ENCODE assay signal across 10 cellular contexts in the genomic region with DNA sequence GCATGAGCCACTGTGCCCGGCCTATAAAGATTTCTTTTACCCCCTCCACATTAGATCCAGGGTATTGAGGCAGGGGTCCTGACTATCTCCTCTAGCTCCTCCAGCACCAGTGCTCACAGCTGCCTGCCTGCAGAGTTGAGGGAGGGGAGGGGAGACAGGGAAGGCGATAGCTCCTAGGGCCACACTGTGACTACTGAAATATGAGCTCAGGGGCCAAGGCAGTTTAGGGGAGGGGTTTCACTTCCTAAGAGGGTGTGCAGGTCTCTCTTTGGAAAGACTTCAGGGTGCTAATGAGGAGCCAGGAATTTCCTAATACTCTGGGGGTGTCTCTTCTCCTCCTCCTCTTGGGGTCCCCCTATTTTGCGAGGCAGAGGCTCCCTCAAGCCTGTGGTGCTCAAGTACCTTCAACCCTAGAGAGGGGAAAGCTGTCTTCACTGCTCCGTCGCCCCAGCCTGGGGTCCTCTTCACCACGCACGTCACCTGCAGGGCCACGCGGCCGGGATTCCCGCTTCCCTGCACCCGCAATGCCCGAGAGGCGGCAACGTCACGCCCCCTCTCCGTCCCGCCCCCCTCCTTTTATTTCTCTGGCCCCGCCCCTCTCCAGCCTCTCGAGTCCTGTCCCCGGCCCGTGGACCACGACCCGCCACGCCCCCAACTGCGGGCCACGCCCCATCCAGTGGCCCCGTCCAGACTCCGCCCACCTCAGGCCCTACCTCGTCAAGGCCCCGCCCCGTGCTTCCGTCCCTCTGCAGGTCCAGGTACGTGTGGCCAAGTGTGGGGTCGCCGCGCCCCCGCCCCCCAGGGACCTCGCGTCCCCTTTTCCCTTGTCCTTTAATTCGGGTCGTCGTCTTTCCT.
A peak's percentile ranks its signal among the peaks of the same experiment; 100 is the strongest.
DNase-seq lines count a peak whose midpoint lies in the region; TF ChIP-seq lines count a peak whose summit lies in the region.
"Had no signal": no experiment of that assay in that cellular context is flagged by ENCODE, and none has a peak within 500 bp of the region (broad histone marks: within the 10 kb centered on the region; RNA-seq: fewer than 3 reads in every experiment).

No MANE protein-coding gene starts in this region.

- H3K9me3 ChIP-seq in suprapubic skin: peaks cover 3% of the 10 kb centered on the region
- H3K9me3 ChIP-seq in esophagus squamous epithelium: peaks cover 0 to 9% (median 0%) of the 10 kb centered on the region in 3 donors

- H3K36me3 ChIP-seq in suprapubic skin (no peaks in the 10 kb centered on the region), esophagus squamous epithelium (no peaks in the 10 kb centered on the region)
- H3K36me3 ChIP-seq: ovary had no signal

- H3K27me3 ChIP-seq in suprapubic skin: peaks cover 35% of the 10 kb centered on the region
- H3K27me3 ChIP-seq in esophagus squamous epithelium: peaks cover 0 to 56% (median 0%) of the 10 kb centered on the region in 4 donors
- H3K27me3 ChIP-seq: ovary had no signal

- H3K4me1 ChIP-seq in suprapubic skin (peaks cover 6% of the 10 kb centered on the region), esophagus squamous epithelium (peaks cover 0 to 10% (median 4%) of the 10 kb centered on the region in 3 donors)

- WGBS in suprapubic skin: 6% methylated on average over 41 of the region's 43 CpGs
- WGBS in esophagus squamous epithelium, 2 donors: 18 to 30% methylated on average over 17 to 22 of the region's 43 CpGs

- DNase-seq in SIG-M5 treated with dmso at 0.1 percent for 504 hours (lab: John Stamatoyannopoulos, UW; ENCODE audit: unreplicated experiment) (peak; percentile 11), SIG-M5 (lab: John Stamatoyannopoulos, UW) (no peak), kidney tubule cell (ENCODE audit: low spot score) (peak; percentile 10), suprapubic skin (ENCODE audit: low spot score in 2 of 2) (no peak), esophagus squamous epithelium (lab: John Stamatoyannopoulos, UW) (no peak), GDM1 (lab: John Stamatoyannopoulos, UW) (no peak), GM19238 (ENCODE audit: insufficient read length, low spot score) (no peak)
- peak; percentile 23 for DNase-seq in activated naive CD4-positive, alpha-beta T cell treated with anti-CD3 and anti-CD28 coated beads, Interleukin-2, amount 50 U/mL, for 16 hours

- no peak for TF ChIP-seq EP300 in suprapubic skin (IDR thresholded peaks at IDR 0.05)

- TF ChIP-seq CTCF in suprapubic skin (IDR thresholded peaks at IDR 0.05): no peak
- TF ChIP-seq CTCF in esophagus squamous epithelium (IDR thresholded peaks at IDR 0.05): no peak

- intact Hi-C loops in esophagus squamous epithelium (cut with DNase I): no loop called here

- TF ChIP-seq POLR2A in suprapubic skin (IDR thresholded peaks at IDR 0.05) (no peak), esophagus squamous epithelium (IDR thresholded peaks at IDR 0.05) (no peak)

- H3K27ac ChIP-seq in suprapubic skin (no peak overlapping the region), esophagus squamous epithelium (no peak overlapping the region)
- H3K27ac ChIP-seq: HL-60, ovary had no signal

- H3K4me3 ChIP-seq in suprapubic skin (peak overlapping the region; percentile 2), esophagus squamous epithelium (peak overlapping the region in 2 of 4 donors; percentile 19 to 32)
- H3K4me3 ChIP-seq: ovary had no signal

Comparison
In these comparisons a context has a peak if more than half of its experiments do, and no peak if none do; other contexts are left out.
1. DNase-seq: peak in SIG-M5 treated with dmso at 0.1 percent for 504 hours (single experiment), activated naive CD4-positive, alpha-beta T cell treated with anti-CD3 and anti-CD28 coated beads, Interleukin-2, amount 50 U/mL, for 16 hours (single experiment) and kidney tubule cell (single experiment); none in SIG-M5 (single experiment), suprapubic skin (0 of 2), esophagus squamous epithelium (single experiment), GDM1 (single experiment) and GM19238 (single experiment).